ENCODE assay signal across 3 cellular contexts in the genomic region with DNA sequence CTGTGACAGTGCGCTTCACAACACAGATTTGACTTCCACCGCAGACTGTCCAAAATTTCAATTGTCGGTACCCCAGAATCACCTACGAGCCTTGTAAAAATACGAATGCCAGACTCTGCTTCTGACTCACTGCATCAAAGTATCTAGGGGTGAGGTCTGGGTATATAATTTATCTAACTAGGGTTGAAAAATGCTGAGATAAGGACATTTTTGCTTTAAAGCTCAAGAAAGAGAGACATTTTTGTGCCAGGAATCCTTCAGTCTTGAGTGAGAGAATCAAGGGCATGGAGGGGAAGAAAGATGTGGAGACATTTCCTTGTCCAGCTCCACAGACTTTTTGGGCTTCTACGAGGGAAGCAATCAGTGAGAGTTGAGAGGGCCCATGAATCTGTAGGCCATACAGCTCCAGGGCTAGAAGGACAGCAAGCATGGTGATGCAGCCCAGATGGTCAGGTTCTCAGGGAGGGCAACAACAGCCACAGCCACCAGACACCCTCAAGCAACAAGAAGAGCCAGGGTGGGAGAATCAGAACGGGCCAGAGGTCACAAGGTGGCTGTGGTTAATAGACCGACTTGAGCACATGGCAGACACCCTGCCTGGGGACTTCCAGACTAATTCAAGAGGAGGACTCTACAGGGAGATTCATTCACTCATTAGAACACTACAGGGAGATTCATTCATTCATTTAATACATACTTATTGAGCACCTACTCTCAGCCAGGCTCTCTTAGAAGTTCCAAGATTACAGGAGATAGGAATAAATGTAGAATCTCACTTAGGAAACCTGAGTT.
TF ChIP-seq lines count a peak whose summit lies in the region.

No MANE protein-coding gene starts in this region.

TF ChIP-seq in HepG2, 621 proteins besides CTCF, POLR2A, EP300 and RAD21 (continues in another document):
- TF ChIP-seq CBX5 (CRISPR knock-in tag; IDR thresholded peaks at IDR 0.05; ENCODE audit: borderline replicate concordance) = no peak
- no peak for TF ChIP-seq ZNF572 (CRISPR knock-in tag; IDR thresholded peaks at IDR 0.05)
- TF ChIP-seq, protein P1, sequence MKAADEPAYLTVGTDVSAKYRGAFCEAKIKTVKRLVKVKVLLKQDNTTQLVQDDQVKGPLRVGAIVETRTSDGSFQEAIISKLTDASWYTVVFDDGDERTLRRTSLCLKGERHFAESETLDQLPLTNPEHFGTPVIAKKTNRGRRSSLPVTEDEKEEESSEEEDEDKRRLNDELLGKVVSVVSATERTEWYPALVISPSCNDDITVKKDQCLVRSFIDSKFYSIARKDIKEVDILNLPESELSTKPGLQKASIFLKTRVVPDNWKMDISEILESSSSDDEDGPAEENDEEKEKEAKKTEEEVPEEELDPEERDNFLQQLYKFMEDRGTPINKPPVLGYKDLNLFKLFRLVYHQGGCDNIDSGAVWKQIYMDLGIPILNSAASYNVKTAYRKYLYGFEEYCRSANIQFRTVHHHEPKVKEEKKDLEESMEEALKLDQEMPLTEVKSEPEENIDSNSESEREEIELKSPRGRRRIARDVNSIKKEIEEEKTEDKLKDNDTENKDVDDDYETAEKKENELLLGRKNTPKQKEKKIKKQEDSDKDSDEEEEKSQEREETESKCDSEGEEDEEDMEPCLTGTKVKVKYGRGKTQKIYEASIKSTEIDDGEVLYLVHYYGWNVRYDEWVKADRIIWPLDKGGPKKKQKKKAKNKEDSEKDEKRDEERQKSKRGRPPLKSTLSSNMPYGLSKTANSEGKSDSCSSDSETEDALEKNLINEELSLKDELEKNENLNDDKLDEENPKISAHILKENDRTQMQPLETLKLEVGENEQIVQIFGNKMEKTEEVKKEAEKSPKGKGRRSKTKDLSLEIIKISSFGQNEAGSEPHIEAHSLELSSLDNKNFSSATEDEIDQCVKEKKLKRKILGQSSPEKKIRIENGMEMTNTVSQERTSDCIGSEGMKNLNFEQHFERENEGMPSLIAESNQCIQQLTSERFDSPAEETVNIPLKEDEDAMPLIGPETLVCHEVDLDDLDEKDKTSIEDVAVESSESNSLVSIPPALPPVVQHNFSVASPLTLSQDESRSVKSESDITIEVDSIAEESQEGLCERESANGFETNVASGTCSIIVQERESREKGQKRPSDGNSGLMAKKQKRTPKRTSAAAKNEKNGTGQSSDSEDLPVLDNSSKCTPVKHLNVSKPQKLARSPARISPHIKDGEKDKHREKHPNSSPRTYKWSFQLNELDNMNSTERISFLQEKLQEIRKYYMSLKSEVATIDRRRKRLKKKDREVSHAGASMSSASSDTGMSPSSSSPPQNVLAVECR (CRISPR knock-in tag; IDR thresholded peaks at IDR 0.05; ENCODE audit: borderline replicate concordance) = no peak
- no peak for TF ChIP-seq CCAR2 (optimal IDR thresholded peaks at IDR 0.05; ENCODE audit: low read depth, low read length)
- TF ChIP-seq POGZ (CRISPR knock-in tag; IDR thresholded peaks at IDR 0.05) = no peak
- TF ChIP-seq SP5 (CRISPR knock-in tag; IDR thresholded peaks at IDR 0.05; ENCODE audit: borderline replicate concordance, low read depth) = no peak
- TF ChIP-seq, protein P2, sequence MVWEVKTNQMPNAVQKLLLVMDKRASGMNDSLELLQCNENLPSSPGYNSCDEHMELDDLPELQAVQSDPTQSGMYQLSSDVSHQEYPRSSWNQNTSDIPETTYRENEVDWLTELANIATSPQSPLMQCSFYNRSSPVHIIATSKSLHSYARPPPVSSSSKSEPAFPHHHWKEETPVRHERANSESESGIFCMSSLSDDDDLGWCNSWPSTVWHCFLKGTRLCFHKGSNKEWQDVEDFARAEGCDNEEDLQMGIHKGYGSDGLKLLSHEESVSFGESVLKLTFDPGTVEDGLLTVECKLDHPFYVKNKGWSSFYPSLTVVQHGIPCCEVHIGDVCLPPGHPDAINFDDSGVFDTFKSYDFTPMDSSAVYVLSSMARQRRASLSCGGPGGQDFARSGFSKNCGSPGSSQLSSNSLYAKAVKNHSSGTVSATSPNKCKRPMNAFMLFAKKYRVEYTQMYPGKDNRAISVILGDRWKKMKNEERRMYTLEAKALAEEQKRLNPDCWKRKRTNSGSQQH (CRISPR knock-in tag; IDR thresholded peaks at IDR 0.05; ENCODE audit: low read depth) = no peak
- peak; percentile 29 to 77; a peak in 2 of 4 replicates for TF ChIP-seq MAFK (conservative IDR thresholded peaks at IDR 0.05 in 1 of 2, IDR thresholded peaks at IDR 0.05 in 1 of 2; ENCODE audit: low read length in 2 of 2)
- TF ChIP-seq ZNF567 (CRISPR knock-in tag; IDR thresholded peaks at IDR 0.05; ENCODE audit: borderline replicate concordance) = no peak
- no peak for TF ChIP-seq NCOA2 (CRISPR knock-in tag; IDR thresholded peaks at IDR 0.05)
- no peak for TF ChIP-seq ZNF577 (CRISPR knock-in tag; IDR thresholded peaks at IDR 0.05; ENCODE audit: borderline replicate concordance, low read depth)
- no peak for TF ChIP-seq ZNF264 (CRISPR knock-in tag; IDR thresholded peaks at IDR 0.05)
- no peak for TF ChIP-seq SAFB2 (CRISPR knock-in tag; IDR thresholded peaks at IDR 0.05; ENCODE audit: borderline replicate concordance, low read depth)
- peak; percentile 60 for TF ChIP-seq MAFF (IDR thresholded peaks at IDR 0.05; ENCODE audit: low read depth, low read length)

TF ChIP-seq in IMR-90, 13 proteins besides CTCF, POLR2A, EP300 and RAD21:
- TF ChIP-seq MAZ (IDR thresholded peaks at IDR 0.05; ENCODE audit: borderline replicate concordance, low read depth, low read length) (no peak), MAFK (IDR thresholded peaks at IDR 0.05; ENCODE audit: low read depth, low read length) (peak; percentile 61)

TF ChIP-seq in K562, 482 proteins besides CTCF, POLR2A, EP300 and RAD21:
- TF ChIP-seq ZNF316 (IDR thresholded peaks at IDR 0.05) = peak; percentile 24; the same call in 1 of the 2 replicates
- TF ChIP-seq C11orf30 (IDR thresholded peaks at IDR 0.05; ENCODE audit: low read depth) = 0 out of 2 replicates have a peak, but pooled peaks have one; percentile 23
- 0 out of 2 replicates have a peak, but pooled peaks have one; percentile 15 for TF ChIP-seq MAFG (tag; conservative IDR thresholded peaks at IDR 0.05)
- TF ChIP-seq TEAD2 (tag; IDR thresholded peaks at IDR 0.05) = no peak
- TF ChIP-seq ILK (tag; IDR thresholded peaks at IDR 0.05; ENCODE audit: borderline replicate concordance, low read depth) = no peak
